In genomic region chr3:22089284-22089683, GRCh38 we compare ENCODE assay signal across 8 cellular contexts.
DNase-seq lines count a peak whose midpoint lies in the region; ATAC-seq and TF ChIP-seq lines count a peak whose summit lies in the region.

No MANE protein-coding gene starts in this region.

- ATAC-seq in GM19452 (IDR thresholded peaks at IDR 0.05; ENCODE audit: unreplicated experiment) (peak; percentile 96), HG03354 (IDR thresholded peaks at IDR 0.05; ENCODE audit: poor library complexity, severe bottlenecking, unreplicated experiment) (peak; percentile 90), aorta (ENCODE audit: low FRiP score) (peak; percentile 26)

- no peaks in the 10 kb centered on the region for H3K9me3 ChIP-seq in OCI-LY3 (ENCODE audit: insufficient read depth, low read length)
- H3K9me3 ChIP-seq in aorta (ENCODE audit: control insufficient read depth, low read length), result no peaks in the 10 kb centered on the region

- H3K36me3 ChIP-seq in OCI-LY3 (replicated peaks; ENCODE audit: low read depth, low read length), result no peaks in the 10 kb centered on the region
- no peaks in the 10 kb centered on the region for H3K36me3 ChIP-seq in aorta (ENCODE audit: control insufficient read depth in 1 of 2, insufficient read depth in 2 of 2, low read length in 1 of 2)

- no peak overlapping the region for H3K27ac ChIP-seq in OCI-LY3 (ENCODE audit: low read length)
- no peak overlapping the region for H3K27ac ChIP-seq in aorta (ENCODE audit: low read depth in 1 of 2, low read length in 2 of 2)

- WGBS in aorta, 2 donors, result 17 to 18% methylated on average over 4 of the region's 4 CpGs

- no peaks in the 10 kb centered on the region for H3K79me2 ChIP-seq in OCI-LY3 (ENCODE audit: low read length)

- H4K20me1 ChIP-seq in OCI-LY3 (ENCODE audit: insufficient read depth, low read length), result no peaks in the 10 kb centered on the region

- no peak overlapping the region for H3K9ac ChIP-seq in OCI-LY3 (ENCODE audit: low read length)

- DNase-seq in G401 (ENCODE audit: low spot score) (peak; percentile 59), fibroblast of peridontal ligament (ENCODE audit: extremely low read depth) (peak; percentile 11), aorta (no peak), NCI-H2227 (lab: John Stamatoyannopoulos, UW; ENCODE audit: unreplicated experiment) (no peak)
- no peak for DNase-seq in stimulated activated CD4-positive, alpha-beta T cell treated with anti-CD3 and anti-CD28 coated beads, Interleukin-12 subunit alpha, Interleukin-12 subunit beta, amount 100 ng/mL, for 4 hours

- peak overlapping the region; percentile 97 for H2AFZ ChIP-seq in OCI-LY3 (ENCODE audit: low read depth, low read length)

- H3K4me3 ChIP-seq in OCI-LY3 (ENCODE audit: low read length) (peak overlapping the region; percentile 67), aorta (ENCODE audit: low read length in 2 of 2) (no peak overlapping the region)

- peak overlapping the region; percentile 83 for H3K4me2 ChIP-seq in OCI-LY3 (ENCODE audit: low read length)

- intact Hi-C loops in aorta (cut with DNase I), result no loop called here

- in situ Hi-C loops in G401 (cut with HindIII; ENCODE audit: low sequenced_read_pairs), result loop anchor here (5.0 kb wide), 1 partner anchor 33 kb away; no protein-coding TSS in a partner anchor

- peaks cover 3% of the 10 kb centered on the region; the same call in 1 of the 2 replicates for H3K4me1 ChIP-seq in OCI-LY3 (ENCODE audit: low read length)
- H3K4me1 ChIP-seq in aorta (ENCODE audit: control insufficient read depth in 1 of 2, insufficient read depth in 2 of 2, low read length in 2 of 2), result no peaks in the 10 kb centered on the region

- H3K27me3 ChIP-seq in OCI-LY3 (ENCODE audit: low read depth, low read length) (no peaks in the 10 kb centered on the region), aorta (ENCODE audit: control insufficient read depth in 1 of 2, insufficient read depth in 2 of 2, low read length in 1 of 2) (no peaks in the 10 kb centered on the region)

- TF ChIP-seq CTCF in OCI-LY3 (IDR thresholded peaks at IDR 0.05; ENCODE audit: low read depth, low read length), result peak; percentile 78

Comparison
In these comparisons a context has a peak if more than half of its experiments do, and no peak if none do; other contexts are left out.
1. DNase-seq: peak in G401 (single experiment) and fibroblast of peridontal ligament (single experiment); none in aorta (0 of 2), NCI-H2227 (single experiment) and stimulated activated CD4-positive, alpha-beta T cell treated with anti-CD3 and anti-CD28 coated beads, Interleukin-12 subunit alpha, Interleukin-12 subunit beta, amount 100 ng/mL, for 4 hours (single experiment).
2. ATAC-seq: peak in every context shown above with its lines; median percentile 96 in GM19452; 90 in HG03354; 26 in aorta.